ENCODE assay signal across 8 cellular contexts in genomic region chr1:207751790-207752455, GRCh38. TPM values are rescaled to one million over a fixed set of nuclear protein-coding genes. Genes with fewer than 3 reads are reported as not detected.
DNase-seq lines count a peak whose midpoint lies in the region; ATAC-seq and TF ChIP-seq lines count a peak whose summit lies in the region.

Gene CD46, plus strand, starts transcription at chr1:207752054. Its CDS starts 159 bp downstream, at chr1:207752213.

- peak; percentile 93 for ATAC-seq in HG02623 (IDR thresholded peaks at IDR 0.05; ENCODE audit: unreplicated experiment)

- no peaks in the 10 kb centered on the region for H3K27me3 ChIP-seq in thymus (ENCODE audit: control insufficient read depth, insufficient read depth)

- DNase-seq in GM10248 (ENCODE audit: extremely low spot score), result peak; percentile 93
- peak; percentile 93 for DNase-seq in NCI-H1105 (lab: John Stamatoyannopoulos, UW)
- DNase-seq in SKM-1 treated with dmso at 0.1 percent for 144 hours (lab: John Stamatoyannopoulos, UW; ENCODE audit: unreplicated experiment), result peak; percentile 99
- DNase-seq in glutamatergic neuron, result peak; percentile 98
- DNase-seq in osteocyte (ENCODE audit: extremely low spot score, unreplicated experiment), result peak; percentile 95

- peaks cover 14% of the 10 kb centered on the region for H3K4me1 ChIP-seq in thymus (ENCODE audit: control insufficient read depth, insufficient read depth, low read length)

- H3K9me3 Mint-ChIP-seq in activated naive CD8-positive, alpha-beta T cell (ENCODE audit: low read depth), result no peaks in the 10 kb centered on the region
- H3K9me3 Mint-ChIP-seq in glutamatergic neuron (ENCODE audit: unreplicated experiment) (peaks cover 2% of the 10 kb centered on the region), osteocyte (ENCODE audit: unreplicated experiment) (no peaks in the 10 kb centered on the region)

- H3K27ac ChIP-seq in thymus (ENCODE audit: low read depth), result peak within 1 kb of the TSS; percentile 91

- POLR2A ChIA-PET in GM10248 (lab: Yijun Ruan, JAX), result no interaction called here

- CTCF ChIA-PET in GM10248 (lab: Yijun Ruan, JAX), result interaction anchor here (3.1 kb wide), 1 partner anchor 46 kb away, joined by 12 read pairs; no protein-coding TSS in a partner anchor

- H3K9me3 ChIP-seq in thymus (ENCODE audit: control insufficient read depth), result peaks cover 1% of the 10 kb centered on the region

- TF ChIP-seq CTCF in GM10248 (IDR thresholded peaks at IDR 0.05; ENCODE audit: control extremely low read depth, extremely low read depth, low read depth, missing control alignments) (no peak), glutamatergic neuron (IDR thresholded peaks at IDR 0.05; ENCODE audit: partially characterized antibody, unreplicated experiment) (peak; percentile 26), osteocyte (IDR thresholded peaks at IDR 0.05) (no peak)

- H3K4me3 ChIP-seq in thymus (ENCODE audit: low read length), result peak within 1 kb of the TSS; percentile 93

- peak within 1 kb of the TSS; percentile 99 for H3K4me3 Mint-ChIP-seq in activated naive CD8-positive, alpha-beta T cell
- H3K4me3 Mint-ChIP-seq in glutamatergic neuron (ENCODE audit: unreplicated experiment) (peak within 1 kb of the TSS; percentile 100), osteocyte (ENCODE audit: unreplicated experiment) (peak within 1 kb of the TSS; percentile 97)

- H3K27ac Mint-ChIP-seq in activated naive CD8-positive, alpha-beta T cell, result peak within 1 kb of the TSS; percentile 96
- H3K27ac Mint-ChIP-seq in glutamatergic neuron (ENCODE audit: unreplicated experiment) (peak within 1 kb of the TSS; percentile 97), osteocyte (ENCODE audit: unreplicated experiment) (peak within 1 kb of the TSS; percentile 96)

- peaks cover 76% of the 10 kb centered on the region for H3K4me1 Mint-ChIP-seq in activated naive CD8-positive, alpha-beta T cell (ENCODE audit: low read depth)
- H3K4me1 Mint-ChIP-seq in glutamatergic neuron (ENCODE audit: low read depth, unreplicated experiment) (peaks cover 26% of the 10 kb centered on the region), osteocyte (ENCODE audit: unreplicated experiment) (peaks cover 29% of the 10 kb centered on the region)

- no peaks in the 10 kb centered on the region for H3K27me3 Mint-ChIP-seq in activated naive CD8-positive, alpha-beta T cell
- H3K27me3 Mint-ChIP-seq in glutamatergic neuron (ENCODE audit: unreplicated experiment) (peaks cover 2% of the 10 kb centered on the region), osteocyte (ENCODE audit: unreplicated experiment) (no peaks in the 10 kb centered on the region)

- WGBS in thymus, result under 1% methylated on average over 55 of the region's 55 CpGs

- H3K36me3 Mint-ChIP-seq in activated naive CD8-positive, alpha-beta T cell, result no peaks in the 10 kb centered on the region
- H3K36me3 Mint-ChIP-seq in glutamatergic neuron (ENCODE audit: unreplicated experiment) (no peaks in the 10 kb centered on the region), osteocyte (ENCODE audit: unreplicated experiment) (no peaks in the 10 kb centered on the region)

- H3K36me3 ChIP-seq in thymus (ENCODE audit: control insufficient read depth, insufficient read depth), result no peaks in the 10 kb centered on the region

RNA-seq across cellular contexts. Expression of gene CD46, which starts in this region (rescaled TPM):
- total RNA-seq in glutamatergic neuron (ENCODE audit: unreplicated experiment) (188 TPM), osteocyte (97.3 and 102 TPM in 2 replicates)
- polyA plus RNA-seq in thymus, result 152 TPM

Comparison
In these comparisons a context has a peak if more than half of its experiments do, and no peak if none do; other contexts are left out.
1. Peak in every context shown above with its lines: DNase-seq, ATAC-seq, H3K4me3 ChIP-seq and H3K27ac ChIP-seq.